ENCODE assay signal across 32 cellular contexts in the genomic region with DNA sequence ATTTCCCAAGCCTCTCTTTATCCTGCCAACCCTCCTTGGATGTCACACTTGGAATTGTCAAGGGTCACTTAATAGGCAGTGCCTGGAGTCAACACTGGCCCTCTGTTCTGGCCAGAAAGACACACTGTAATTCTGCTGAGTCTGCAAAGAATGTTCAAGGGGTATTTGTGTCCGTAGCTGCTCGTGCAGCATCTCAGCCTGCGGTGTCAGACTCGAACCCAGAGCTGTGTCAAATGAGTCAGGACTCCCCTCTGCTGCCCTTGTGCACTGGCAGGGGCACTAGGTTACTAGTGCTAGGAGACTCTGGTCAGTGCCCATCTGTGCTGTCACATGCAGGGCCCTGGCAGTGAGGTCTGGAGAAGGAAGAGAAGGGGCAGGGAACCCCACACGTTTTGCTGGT. TPM values are rescaled to one million over a fixed set of nuclear protein-coding genes. Genes with fewer than 3 reads are reported as not detected.
"Had no signal": no experiment of that assay in that cellular context is flagged by ENCODE, and none has a peak within 500 bp of the region (broad histone marks: within the 10 kb centered on the region; RNA-seq: fewer than 3 reads in every experiment).

No MANE protein-coding gene starts in this region.

- H3K9me3 ChIP-seq: esophagus muscularis mucosa, gastroesophageal sphincter, heart left ventricle, thoracic aorta, tibial nerve, upper lobe of right lung, uterus had no signal

- H2AFZ ChIP-seq: neural progenitor cell, parathyroid adenoma had no signal

- H3K4me3 ChIP-seq: coronary artery, esophagus muscularis mucosa, gastroesophageal sphincter, heart left ventricle, neural progenitor cell, smooth muscle cell, thoracic aorta, tibial nerve, upper lobe of right lung, uterus had no signal

- H3K4me2 ChIP-seq: neural progenitor cell, smooth muscle cell had no signal

- ATAC-seq: foreskin keratinocyte; gastroesophageal sphincter; heart left ventricle; left colon; naive thymus-derived CD4-positive, alpha-beta T cell; sciatic nerve; upper lobe of right lung had no signal

- H3K4me1 ChIP-seq: neural progenitor cell, parathyroid adenoma, upper lobe of right lung, uterus had no signal

- H3K79me2 ChIP-seq: parathyroid adenoma had no signal

- H3K9ac ChIP-seq: neural progenitor cell, parathyroid adenoma had no signal

- DNase-seq: dermis blood vessel endothelial cell; effector memory CD4-positive, alpha-beta T cell; foreskin keratinocyte; heart left ventricle; hippocampal formation; kidney glomerular epithelial cell; left colon; mesendoderm; midbrain; naive thymus-derived CD4-positive, alpha-beta T cell; stimulated activated CD4-positive, alpha-beta T cell treated with anti-CD3 and anti-CD28 coated beads, Interleukin-12 subunit alpha, Interleukin-12 subunit beta, amount 100 ng/mL, for 4 hours; stimulated activated CD4-positive, alpha-beta T cell treated with anti-CD3 and anti-CD28 coated beads, Interleukin-1b, Interleukin-23, amount 100 ng/mL, for 48 hours; stimulated activated CD4-positive, alpha-beta T cell treated with anti-CD3 and anti-CD28 coated beads, Interleukin-4, amount 100 ng/mL, for 1 hour; stimulated activated CD8-positive, alpha-beta memory T cell treated with anti-CD3 and anti-CD28 coated beads, Interleukin-4, amount 100 ng/mL, for 48 hours; upper lobe of right lung; uterus had no signal

- H3K27me3 ChIP-seq: foreskin keratinocyte, uterus had no signal

- H3K27ac ChIP-seq: coronary artery, esophagus muscularis mucosa, foreskin keratinocyte, gastroesophageal sphincter, heart left ventricle, neural progenitor cell, parathyroid adenoma, thoracic aorta, tibial nerve, upper lobe of right lung, uterus had no signal

- H3K36me3 ChIP-seq: esophagus muscularis mucosa, gastroesophageal sphincter, heart left ventricle, neural progenitor cell, thoracic aorta, tibial nerve, upper lobe of right lung, uterus had no signal

RNA-seq across cellular contexts. Expression of gene AHSG, which starts 0.8 kb away (rescaled TPM):
- total RNA-seq: dermis blood vessel endothelial cell; endothelial cell of umbilical vein; epithelial cell of proximal tubule; esophagus muscularis mucosa; fibroblast of lung; gastroesophageal sphincter; heart left ventricle; left colon; lung microvascular endothelial cell; naive thymus-derived CD4-positive, alpha-beta T cell; osteoblast; sciatic nerve; thoracic aorta; tibial nerve; upper lobe of right lung; uterus had no signal
- polyA plus RNA-seq: endothelial cell of umbilical vein; fibroblast of lung; naive thymus-derived CD4-positive, alpha-beta T cell had no signal

RNA-seq across cellular contexts. Expression of gene FETUB, which starts 28.1 kb away (rescaled TPM):
- total RNA-seq: dermis blood vessel endothelial cell; endothelial cell of umbilical vein; epithelial cell of proximal tubule; esophagus muscularis mucosa; fibroblast of lung; foreskin keratinocyte; gastroesophageal sphincter; left colon; lung microvascular endothelial cell; mucosa of gallbladder; naive thymus-derived CD4-positive, alpha-beta T cell; osteoblast; progenitor cell of endocrine pancreas; sciatic nerve; thoracic aorta; tibial nerve; upper lobe of right lung; uterus had no signal
- polyA plus RNA-seq: endothelial cell of umbilical vein; fibroblast of lung; foreskin keratinocyte; heart left ventricle; naive thymus-derived CD4-positive, alpha-beta T cell; smooth muscle cell had no signal

RNA-seq across cellular contexts. Expression of gene HRG, which starts 53.7 kb away (rescaled TPM):
- total RNA-seq: dermis blood vessel endothelial cell; endothelial cell of umbilical vein; epithelial cell of proximal tubule; esophagus muscularis mucosa; fibroblast of lung; gastroesophageal sphincter; heart left ventricle; left colon; lung microvascular endothelial cell; naive thymus-derived CD4-positive, alpha-beta T cell; osteoblast; progenitor cell of endocrine pancreas; sciatic nerve; smooth muscle cell; thoracic aorta; tibial nerve; upper lobe of right lung; uterus had no signal
- polyA plus RNA-seq: endothelial cell of umbilical vein; fibroblast of lung; foreskin keratinocyte; naive thymus-derived CD4-positive, alpha-beta T cell; smooth muscle cell had no signal
